13 cellular contexts compared by ENCODE assay signal in genomic region chr7:134457166-134457565, GRCh38. TPM values are rescaled to one million over a fixed set of nuclear protein-coding genes. Genes with fewer than 3 reads are reported as not detected.
DNase-seq lines count a peak whose midpoint lies in the region; ATAC-seq and TF ChIP-seq lines count a peak whose summit lies in the region.
"Had no signal": no experiment of that assay in that cellular context is flagged by ENCODE, and none has a peak within 500 bp of the region (broad histone marks: within the 10 kb centered on the region; RNA-seq: fewer than 3 reads in every experiment).

No MANE protein-coding gene starts in this region.

- H3K9me3 Mint-ChIP-seq in brain = peaks cover 0 to 2% (median 0%) of the 10 kb centered on the region in 5 experiments
- H3K9me3 Mint-ChIP-seq in natural killer cell treated with Interleukin-12 subunit alpha and Interleukin-12 subunit beta and Interleukin-15 and Interleukin-18, amount 100 ng/mL, for 72 hours = no peaks in the 10 kb centered on the region

- no peak for TF ChIP-seq CTCF in SK-N-SH (IDR thresholded peaks at IDR 0.05)
- no peak for TF ChIP-seq CTCF in brain (conservative IDR thresholded peaks at IDR 0.05)

- no peak for DNase-seq in SK-N-SH
- no peak for DNase-seq in Karpas-422
- no peak for DNase-seq in natural killer cell treated with Interleukin-12 subunit alpha and Interleukin-12 subunit beta and Interleukin-15 and Interleukin-18, amount 100 ng/mL, for 72 hours (ENCODE audit: low spot score)
- DNase-seq in NCI-H1092 (lab: John Stamatoyannopoulos, UW) = no peak
- DNase-seq: GDM1, NCI-H345, SIG-M5 had no signal

- H3K9me2 ChIP-seq in SK-N-SH (no peaks in the 10 kb centered on the region), Karpas-422 (replicated peaks; ENCODE audit: insufficient read depth, low read length) (no peaks in the 10 kb centered on the region)

- H3K9me3 ChIP-seq in SK-N-SH (no peaks in the 10 kb centered on the region), Karpas-422 (ENCODE audit: low read length) (no peaks in the 10 kb centered on the region)
- H3K9me3 ChIP-seq: tibial nerve had no signal

- no peak for ATAC-seq in SK-N-SH treated with all-trans-retinoic acid at 6 μM for 48 hours
- ATAC-seq in natural killer cell treated with Interleukin-12 subunit alpha and Interleukin-12 subunit beta and Interleukin-15 and Interleukin-18, amount 100 ng/mL, for 72 hours = no peak
- no peak for ATAC-seq in HG03196 (IDR thresholded peaks at IDR 0.05; ENCODE audit: unreplicated experiment)
- ATAC-seq in GM18511 (IDR thresholded peaks at IDR 0.05; ENCODE audit: unreplicated experiment) = no peak

- H2AFZ ChIP-seq in SK-N-SH (ENCODE audit: low read depth) = no peak overlapping the region
- no peak overlapping the region for H2AFZ ChIP-seq in Karpas-422 (ENCODE audit: low read length)

- peak overlapping the region in 1 of 2 experiments; percentile 90; a peak in 1 of 4 replicates for H3K4me3 ChIP-seq in SK-N-SH (ENCODE audit: low read depth in 2 of 2, low read length in 1 of 2)
- H3K4me3 ChIP-seq in Karpas-422 (ENCODE audit: low read length) = peak overlapping the region; percentile 93; the same call in 1 of the 2 replicates

- TF ChIP-seq RAD21 in SK-N-SH (IDR thresholded peaks at IDR 0.05; ENCODE audit: low read length) = no peak

- H3K79me2 ChIP-seq in SK-N-SH (ENCODE audit: insufficient read depth) (peaks cover 34% of the 10 kb centered on the region), Karpas-422 (ENCODE audit: low read length) (peaks cover 63% of the 10 kb centered on the region)

- H3K9ac ChIP-seq in SK-N-SH (no peak overlapping the region), Karpas-422 (ENCODE audit: low read length) (no peak overlapping the region; the same call in 1 of the 2 replicates)

- peaks cover 66% of the 10 kb centered on the region for H3K4me1 Mint-ChIP-seq in brain
- H3K4me1 Mint-ChIP-seq in natural killer cell treated with Interleukin-12 subunit alpha and Interleukin-12 subunit beta and Interleukin-15 and Interleukin-18, amount 100 ng/mL, for 72 hours (ENCODE audit: low read depth in 2 of 2) = peaks cover 44 to 53% of the 10 kb centered on the region in 2 donors

- CTCF ChIA-PET in SK-N-SH (lab: Yijun Ruan, JAX) = interaction anchor here (0.8 to 11.0 kb wide), 10 partner anchors 11 to 121 kb away, joined by 3 to 101 read pairs (median 16); no protein-coding TSS in a partner anchor

- peaks cover 10% of the 10 kb centered on the region for H3K27me3 Mint-ChIP-seq in brain
- no peaks in the 10 kb centered on the region for H3K27me3 Mint-ChIP-seq in natural killer cell treated with Interleukin-12 subunit alpha and Interleukin-12 subunit beta and Interleukin-15 and Interleukin-18, amount 100 ng/mL, for 72 hours

- TF ChIP-seq EP300 in SK-N-SH (IDR thresholded peaks at IDR 0.05; ENCODE audit: borderline replicate concordance in 1 of 2, low read depth in 1 of 2, low read length in 1 of 2) = no peak

- peaks cover 5 to 17% of the 10 kb centered on the region in 2 experiments; a peak in 3 of 4 replicates for H3K4me1 ChIP-seq in SK-N-SH (ENCODE audit: control insufficient read depth in 1 of 2, insufficient read depth in 2 of 2, low read depth in 1 of 2, low read length in 1 of 2)
- H3K4me1 ChIP-seq in Karpas-422 (ENCODE audit: low read length) = peaks cover 17% of the 10 kb centered on the region

- peak overlapping the region; percentile 91 to 96 (median 94) for H3K4me3 Mint-ChIP-seq in brain
- H3K4me3 Mint-ChIP-seq in natural killer cell treated with Interleukin-12 subunit alpha and Interleukin-12 subunit beta and Interleukin-15 and Interleukin-18, amount 100 ng/mL, for 72 hours = peak overlapping the region; percentile 88

- peaks cover 3 to 13% of the 10 kb centered on the region in 2 experiments for H3K36me3 ChIP-seq in SK-N-SH (replicated peaks in 1 of 2; ENCODE audit: control insufficient read depth in 1 of 2, insufficient read depth in 2 of 2, low read length in 1 of 2)
- no peaks in the 10 kb centered on the region for H3K36me3 ChIP-seq in Karpas-422 (ENCODE audit: insufficient read depth, low read length)
- H3K36me3 ChIP-seq: cardiac muscle cell had no signal

- peak overlapping the region in 2 of 5 experiments; percentile 80 to 85 for H3K27ac Mint-ChIP-seq in brain
- peak overlapping the region in 1 of 2 donors; percentile 67 for H3K27ac Mint-ChIP-seq in natural killer cell treated with Interleukin-12 subunit alpha and Interleukin-12 subunit beta and Interleukin-15 and Interleukin-18, amount 100 ng/mL, for 72 hours

- H4K20me1 ChIP-seq in SK-N-SH (ENCODE audit: insufficient read depth) (no peaks in the 10 kb centered on the region), Karpas-422 (ENCODE audit: insufficient read depth, low read depth, low read length) (no peaks in the 10 kb centered on the region)

- peaks cover 29% of the 10 kb centered on the region for H3K36me3 Mint-ChIP-seq in brain
- H3K36me3 Mint-ChIP-seq in natural killer cell treated with Interleukin-12 subunit alpha and Interleukin-12 subunit beta and Interleukin-15 and Interleukin-18, amount 100 ng/mL, for 72 hours = no peaks in the 10 kb centered on the region

- H3K27me3 ChIP-seq in SK-N-SH (ENCODE audit: insufficient read depth) = no peaks in the 10 kb centered on the region
- H3K27me3 ChIP-seq in Karpas-422 (ENCODE audit: low read length) = no peaks in the 10 kb centered on the region
- H3K27me3 ChIP-seq: cardiac muscle cell, tibial nerve had no signal

- H3K4me2 ChIP-seq in SK-N-SH (peak overlapping the region; percentile 95; the same call in 1 of the 2 replicates), Karpas-422 (ENCODE audit: low read depth, low read length, poor library complexity, severe bottlenecking) (peak overlapping the region; percentile 77)

- no peak overlapping the region for H3K27ac ChIP-seq in SK-N-SH (ENCODE audit: low read depth in 2 of 2, low read length in 1 of 2)
- no peak overlapping the region for H3K27ac ChIP-seq in Karpas-422 (ENCODE audit: low read length)
- H3K27ac ChIP-seq: cardiac muscle cell had no signal

- no peaks in the 10 kb centered on the region for H3F3A ChIP-seq in SK-N-SH (replicated peaks; ENCODE audit: insufficient read depth)

- 98% methylated on average over 2 of the region's 2 CpGs for WGBS in SK-N-SH (ENCODE audit: low lambda C conversion rate)

- POLR2A ChIA-PET in SK-N-SH (lab: Yijun Ruan, JAX) = interaction anchor here (2.9 kb wide), 1 partner anchor 24 kb away, joined by 16 read pairs; no protein-coding TSS in a partner anchor

TF ChIP-seq in SK-N-SH, 30 proteins besides CTCF, POLR2A, EP300 and RAD21:
- TF ChIP-seq RCOR1 (IDR thresholded peaks at IDR 0.05; ENCODE audit: low read length) = 0 out of 2 replicates have a peak, but pooled peaks have one; percentile 13
- TF ChIP-seq, protein P1, sequence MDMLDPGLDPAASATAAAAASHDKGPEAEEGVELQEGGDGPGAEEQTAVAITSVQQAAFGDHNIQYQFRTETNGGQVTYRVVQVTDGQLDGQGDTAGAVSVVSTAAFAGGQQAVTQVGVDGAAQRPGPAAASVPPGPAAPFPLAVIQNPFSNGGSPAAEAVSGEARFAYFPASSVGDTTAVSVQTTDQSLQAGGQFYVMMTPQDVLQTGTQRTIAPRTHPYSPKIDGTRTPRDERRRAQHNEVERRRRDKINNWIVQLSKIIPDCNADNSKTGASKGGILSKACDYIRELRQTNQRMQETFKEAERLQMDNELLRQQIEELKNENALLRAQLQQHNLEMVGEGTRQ (IDR thresholded peaks at IDR 0.05; ENCODE audit: borderline replicate concordance, low read depth, low read length) = no peak

TF ChIP-seq in SK-N-SH treated with all-trans-retinoic acid at 6 μM for 48 hours, 23 proteins besides CTCF, POLR2A, EP300 and RAD21 (continues in another document):
- TF ChIP-seq TSHZ2 (CRISPR knock-in tag; IDR thresholded peaks at IDR 0.05) (no peak), ZC3H10 (CRISPR knock-in tag; IDR thresholded peaks at IDR 0.05) (no peak), ESRRG (CRISPR knock-in tag; IDR thresholded peaks at IDR 0.05) (no peak), PPARA (CRISPR knock-in tag; IDR thresholded peaks at IDR 0.05; ENCODE audit: borderline replicate concordance) (no peak), ARNTL (CRISPR knock-in tag; IDR thresholded peaks at IDR 0.05; ENCODE audit: borderline replicate concordance, low read depth) (no peak), CSDC2 (CRISPR knock-in tag; IDR thresholded peaks at IDR 0.05) (no peak), ZNF8 (CRISPR knock-in tag; IDR thresholded peaks at IDR 0.05) (no peak)

RNA-seq across cellular contexts. Expression of gene AKR1B1, which starts 1.7 kb away (rescaled TPM):
- polyA plus RNA-seq in SK-N-SH (2012; rRNA removed) (216 and 224 TPM in 2 replicates), brain (ENCODE audit: insufficient read depth, low read depth, low replicate concordance) (171 TPM)
- polyA plus RNA-seq in SK-N-SH (2012; cell fraction: cytosol; rRNA removed) = 154 and 199 TPM in 2 replicates
- polyA plus RNA-seq in SK-N-SH (2012; cell fraction: nucleus; rRNA removed) = 200 and 224 TPM in 2 replicates
- 58.4 and 96.2 TPM in 2 replicates for total RNA-seq in Karpas-422 (2014; rRNA removed; shearing (Covaris generic); ENCODE audit: low replicate concordance)
- total RNA-seq in natural killer cell treated with Interleukin-12 subunit alpha and Interleukin-12 subunit beta and Interleukin-15 and Interleukin-18, amount 100 ng/mL, for 72 hours = 100 to 1,000 TPM; 102 to 115 TPM
